22 cellular contexts compared by ENCODE assay signal in genomic region chr4:174265917-174266316, GRCh38. TPM values are rescaled to one million over a fixed set of nuclear protein-coding genes. Genes with fewer than 3 reads are reported as not detected.
A peak's percentile ranks its signal among the peaks of the same experiment; 100 is the strongest.
DNase-seq lines count a peak whose midpoint lies in the region; ATAC-seq and TF ChIP-seq lines count a peak whose summit lies in the region.
"Had no signal": no experiment of that assay in that cellular context is flagged by ENCODE, and none has a peak within 500 bp of the region (broad histone marks: within the 10 kb centered on the region; RNA-seq: fewer than 3 reads in every experiment).

No MANE protein-coding gene starts in this region.

- H3K27ac ChIP-seq in A673 (ENCODE audit: low read depth, low read length, poor library complexity, severe bottlenecking) (no peak overlapping the region), WERI-Rb-1 (peak overlapping the region; percentile 74)
- H3K27ac ChIP-seq: C4-2B, gastroesophageal sphincter, lower lobe of right lung, upper lobe of left lung had no signal

- no peaks in the 10 kb centered on the region for H3K9me3 Mint-ChIP-seq in type B pancreatic cell
- H3K9me3 Mint-ChIP-seq: natural killer cell had no signal

- peaks cover 5% of the 10 kb centered on the region for H3K4me1 Mint-ChIP-seq in type B pancreatic cell (ENCODE audit: unreplicated experiment)

- intact Hi-C loops in A673 (cut with micrococcal nuclease; ENCODE audit: unreplicated experiment) = no loop called here

- H3K4me3 Mint-ChIP-seq in type B pancreatic cell = no peak overlapping the region
- H3K4me3 Mint-ChIP-seq: activated CD4-positive, alpha-beta T cell treated with anti-CD3 and anti-CD28 coated beads for 36 hours; natural killer cell had no signal

- CTCF ChIA-PET in A673 (lab: Charles Lee) = no interaction called here

- H3K36me3 ChIP-seq in A673 (ENCODE audit: insufficient read depth, low read length, poor library complexity, severe bottlenecking) (no peaks in the 10 kb centered on the region), WERI-Rb-1 (no peaks in the 10 kb centered on the region; the same call in 1 of the 2 replicates)
- H3K36me3 ChIP-seq: lower lobe of right lung had no signal

- H3K27me3 Mint-ChIP-seq in type B pancreatic cell = no peaks in the 10 kb centered on the region
- H3K27me3 Mint-ChIP-seq: activated CD4-positive, alpha-beta T cell treated with anti-CD3 and anti-CD28 coated beads for 36 hours; progenitor cell of endocrine pancreas had no signal

- no TSS peak for BruUV-seq in A673 (replicated peaks; lab: Mats Ljungman, UMichigan)

- H3K4me3 ChIP-seq in A673 (ENCODE audit: low read depth, low read length, poor library complexity, severe bottlenecking) (no peak overlapping the region), WERI-Rb-1 (ENCODE audit: low read depth, low read length) (peak overlapping the region; percentile 7)
- H3K4me3 ChIP-seq: gastroesophageal sphincter, lower lobe of right lung, upper lobe of left lung had no signal

- peaks cover 3% of the 10 kb centered on the region for H3K36me3 Mint-ChIP-seq in type B pancreatic cell
- H3K36me3 Mint-ChIP-seq: natural killer cell had no signal

- POLR2A ChIA-PET in A673 (lab: Charles Lee; ENCODE audit: low non-redundant PET) = interaction anchor here (0.5 kb wide), 1 partner anchor 34 kb away, joined by 3 read pairs; no protein-coding TSS in a partner anchor

- H3K27ac Mint-ChIP-seq in type B pancreatic cell = no peak overlapping the region
- H3K27ac Mint-ChIP-seq: activated CD4-positive, alpha-beta T cell treated with anti-CD3 and anti-CD28 coated beads for 36 hours; natural killer cell; progenitor cell of endocrine pancreas had no signal

- H3K27me3 ChIP-seq in A673 (replicated peaks; ENCODE audit: insufficient read depth, low read depth, low read length, poor library complexity) = no peaks in the 10 kb centered on the region
- no peaks in the 10 kb centered on the region for H3K27me3 ChIP-seq in WERI-Rb-1 (ENCODE audit: insufficient read depth, low read depth, severe bottlenecking)
- H3K27me3 ChIP-seq: gastroesophageal sphincter, upper lobe of left lung had no signal

- H3K9me3 ChIP-seq in A673 (ENCODE audit: low read depth, low read length, poor library complexity, severe bottlenecking) (no peaks in the 10 kb centered on the region), WERI-Rb-1 (ENCODE audit: severe bottlenecking) (no peaks in the 10 kb centered on the region)
- H3K9me3 ChIP-seq: gastroesophageal sphincter, lower lobe of right lung, upper lobe of left lung had no signal

- TF ChIP-seq CTCF in A673 (conservative IDR thresholded peaks at IDR 0.05; ENCODE audit: low read depth, low read length) (no peak), WERI-Rb-1 (IDR thresholded peaks at IDR 0.05; ENCODE audit: low read depth, low read length) (no peak), type B pancreatic cell (conservative IDR thresholded peaks at IDR 0.05) (no peak)

- peaks cover 18% of the 10 kb centered on the region for H3K4me1 ChIP-seq in A673 (ENCODE audit: insufficient read depth, low read length, poor library complexity, severe bottlenecking)

- peak; percentile 11 for DNase-seq in A673 (ENCODE audit: low spot score)
- peak; percentile 63 to 76 for DNase-seq in NCI-H1930 (lab: John Stamatoyannopoulos, UW)
- peak; percentile 44 for DNase-seq in WERI-Rb-1
- no peak for DNase-seq in COLO829 (ENCODE audit: low spot score)
- no peak for DNase-seq in stimulated activated CD8-positive, alpha-beta memory T cell treated with anti-CD3 and anti-CD28 coated beads, Interleukin-4, amount 100 ng/mL, for 48 hours
- no peak for DNase-seq in type B pancreatic cell (ENCODE audit: extremely low spot score, unreplicated experiment)
- DNase-seq: activated CD4-positive, alpha-beta T cell treated with anti-CD3 and anti-CD28 coated beads for 36 hours; activated CD8-positive, alpha-beta memory T cell treated with anti-CD3 and anti-CD28 coated beads, Interleukin-2, amount 50 U/mL, for 4 hours; activated naive CD4-positive, alpha-beta T cell; aorta; GOT3; lower lobe of right lung; natural killer cell; SIG-M5; stimulated activated naive CD4-positive, alpha-beta T cell treated with Interleukin-2 at 50 U/mL for 16 hours; T-helper 9 cell; upper lobe of left lung had no signal

- ATAC-seq in HG02642 (IDR thresholded peaks at IDR 0.05; ENCODE audit: poor library complexity, unreplicated experiment) (peak; percentile 40), GM21360 (IDR thresholded peaks at IDR 0.05; ENCODE audit: unreplicated experiment) (no peak)
- ATAC-seq: activated CD4-positive, alpha-beta T cell treated with anti-CD3 and anti-CD28 coated beads for 36 hours; gastroesophageal sphincter; lower lobe of right lung; natural killer cell had no signal

RNA-seq across cellular contexts. Expression of gene FBXO8, which starts 17.6 kb away (rescaled TPM):
- total RNA-seq in A673 (2021) (11.7 and 13.5 TPM in 2 replicates), type B pancreatic cell (ENCODE audit: low replicate concordance) (17.7 and 25.1 TPM in 2 replicates)

RNA-seq across cellular contexts. Expression of gene CEP44, which starts 17.8 kb away (rescaled TPM):
- total RNA-seq in A673 (2021) (22.3 and 23.7 TPM in 2 replicates), type B pancreatic cell (ENCODE audit: low replicate concordance) (15.2 and 19.1 TPM in 2 replicates)

Comparison
In these comparisons a context has a peak if more than half of its experiments do, and no peak if none do; other contexts are left out.
1. DNase-seq: peak in A673 (single experiment), NCI-H1930 (2 of 2) and WERI-Rb-1 (single experiment); none in COLO829 (single experiment), stimulated activated CD8-positive, alpha-beta memory T cell treated with anti-CD3 and anti-CD28 coated beads, Interleukin-4, amount 100 ng/mL, for 48 hours (single experiment) and type B pancreatic cell (single experiment).